19 cellular contexts compared by ENCODE assay signal in the genomic region with DNA sequence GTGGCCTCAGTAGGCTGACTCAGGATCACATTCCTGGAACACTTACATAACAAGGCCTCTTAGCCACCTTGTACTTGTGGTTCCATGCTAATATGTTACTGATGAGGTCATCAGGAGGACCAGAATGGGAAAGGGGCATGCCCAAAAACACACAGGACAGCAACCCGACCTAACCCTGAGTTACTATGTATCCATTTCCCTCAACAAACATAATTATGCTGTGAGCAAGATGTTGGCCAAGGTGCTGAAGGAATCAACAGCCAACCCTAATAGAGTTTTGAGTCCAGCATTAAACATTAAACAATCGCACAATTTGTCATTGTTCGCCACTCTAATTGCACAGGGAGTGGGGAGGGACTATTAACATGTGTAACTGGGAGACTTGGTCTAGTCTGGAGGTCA.
DNase-seq lines count a peak whose midpoint lies in the region; ATAC-seq, FAIRE-seq and TF ChIP-seq lines count a peak whose summit lies in the region.
"Had no signal": no experiment of that assay in that cellular context is flagged by ENCODE, and none has a peak within 500 bp of the region (broad histone marks: within the 10 kb centered on the region; RNA-seq: fewer than 3 reads in every experiment).

No MANE protein-coding gene starts in this region.

- H3K27ac ChIP-seq in epithelial cell of prostate (no peak overlapping the region), Peyer's patch (no peak overlapping the region)
- H3K27ac ChIP-seq: coronary artery had no signal

- no peaks in the 10 kb centered on the region for H3K27me3 Mint-ChIP-seq in osteocyte (ENCODE audit: unreplicated experiment)
- H3K27me3 Mint-ChIP-seq: T-helper 17 cell had no signal

- TF ChIP-seq POLR2A in Peyer's patch (IDR thresholded peaks at IDR 0.05), result no peak

- H3K36me3 ChIP-seq in Peyer's patch, result no peaks in the 10 kb centered on the region

- H3K36me3 Mint-ChIP-seq in osteocyte (ENCODE audit: unreplicated experiment), result no peaks in the 10 kb centered on the region
- H3K36me3 Mint-ChIP-seq: IgD-negative memory B cell had no signal

- H3K4me1 Mint-ChIP-seq in osteocyte (ENCODE audit: unreplicated experiment), result no peaks in the 10 kb centered on the region
- H3K4me1 Mint-ChIP-seq: IgD-negative memory B cell had no signal

- TF ChIP-seq CTCF in osteocyte (IDR thresholded peaks at IDR 0.05), result no peak
- TF ChIP-seq CTCF in Peyer's patch (IDR thresholded peaks at IDR 0.05), result no peak

- no peak overlapping the region for H3K4me3 Mint-ChIP-seq in osteocyte (ENCODE audit: unreplicated experiment)
- H3K4me3 Mint-ChIP-seq: IgD-negative memory B cell, T-helper 17 cell had no signal

- H3K27me3 ChIP-seq in Peyer's patch, result no peaks in the 10 kb centered on the region

- ATAC-seq in GM18519 (IDR thresholded peaks at IDR 0.05; ENCODE audit: low FRiP score, unreplicated experiment) (no peak), HG02852 (IDR thresholded peaks at IDR 0.05; ENCODE audit: unreplicated experiment) (no peak), HG03025 (IDR thresholded peaks at IDR 0.05; ENCODE audit: low FRiP score, unreplicated experiment) (no peak)
- ATAC-seq: HCT116, T-helper 17 cell had no signal

- peak; percentile 92 for FAIRE-seq in RCC 7860 (lab: Jason Lieb, UNC)
- FAIRE-seq: D721Med, endothelial cell of umbilical vein, islet of Langerhans had no signal

- DNase-seq in Daoy (ENCODE audit: low read depth), result peak; percentile 61
- peak; percentile 91 for DNase-seq in RCC 7860 (ENCODE audit: low spot score)
- peak; percentile 49 for DNase-seq in epithelial cell of prostate (ENCODE audit: low read depth, low spot score)
- DNase-seq in osteocyte (ENCODE audit: extremely low spot score, unreplicated experiment), result peak; percentile 11
- no peak for DNase-seq in Peyer's patch
- DNase-seq: activated CD4-positive, alpha-beta T cell treated with anti-CD3 and anti-CD28 coated beads for 1 hour; activated effector memory CD4-positive, alpha-beta T cell treated with anti-CD3 and anti-CD28 coated beads, Interleukin-2, amount 50 U/mL, for 16 hours; NCI-H2081 treated with DMSO at 0.1 percent for 48 hours; NCI-H774; T-helper 17 cell had no signal

- H3K9me3 ChIP-seq in Peyer's patch, result no peaks in the 10 kb centered on the region

- no peak overlapping the region for H3K27ac Mint-ChIP-seq in osteocyte (ENCODE audit: unreplicated experiment)
- H3K27ac Mint-ChIP-seq: T-helper 17 cell had no signal

- H3K9me3 Mint-ChIP-seq in osteocyte (ENCODE audit: unreplicated experiment), result no peaks in the 10 kb centered on the region
- H3K9me3 Mint-ChIP-seq: IgD-negative memory B cell had no signal

- H3K4me3 ChIP-seq in Peyer's patch, result no peak overlapping the region
- H3K4me3 ChIP-seq: coronary artery had no signal

- H3K4me1 ChIP-seq in Peyer's patch, result no peaks in the 10 kb centered on the region

Comparison
In these comparisons a context has a peak if more than half of its experiments do, and no peak if none do; other contexts are left out.
1. DNase-seq: peak in Daoy (single experiment), RCC 7860 (single experiment), epithelial cell of prostate (single experiment) and osteocyte (single experiment); none in Peyer's patch (0 of 3).